14 cellular contexts compared by ENCODE assay signal in the genomic region with DNA sequence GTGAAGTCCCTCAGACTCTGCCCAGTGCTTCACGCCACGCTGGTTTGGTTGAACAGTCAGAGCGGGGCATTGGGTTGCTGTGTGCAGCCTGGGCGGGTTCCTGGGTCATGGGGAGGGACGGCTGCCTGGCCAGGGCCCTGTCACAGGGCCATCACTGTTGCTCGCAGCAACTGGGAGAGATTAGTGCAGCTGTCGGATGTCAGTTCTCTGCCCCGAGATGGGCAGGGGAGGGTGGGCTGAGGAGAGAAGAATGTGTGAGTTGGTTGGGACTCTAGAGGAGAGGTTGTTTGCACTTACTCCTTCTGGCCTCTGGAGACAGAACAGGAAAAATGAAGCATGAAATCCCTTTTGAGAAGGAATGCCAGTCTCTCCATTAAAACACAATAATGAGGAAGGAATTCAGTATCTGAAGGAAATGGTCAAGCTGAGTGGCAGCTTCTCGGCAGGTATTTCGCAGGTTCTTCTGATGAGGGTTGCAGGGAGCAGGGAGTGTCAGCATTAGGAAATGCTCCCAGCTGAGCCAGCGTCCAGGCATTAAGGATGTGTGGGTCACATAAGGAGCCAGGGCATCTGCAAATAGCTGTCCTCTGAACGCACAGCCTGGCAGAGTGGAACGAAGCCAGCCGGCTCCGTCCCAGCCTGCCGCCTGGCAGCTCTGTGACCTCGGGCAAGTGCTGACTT.
DNase-seq lines count a peak whose midpoint lies in the region; ATAC-seq and TF ChIP-seq lines count a peak whose summit lies in the region.
"Had no signal": no experiment of that assay in that cellular context is flagged by ENCODE, and none has a peak within 500 bp of the region (broad histone marks: within the 10 kb centered on the region; RNA-seq: fewer than 3 reads in every experiment).

No MANE protein-coding gene starts in this region.

- H4K20me1 ChIP-seq in smooth muscle cell (ENCODE audit: low read depth), result peaks cover 67% of the 10 kb centered on the region

- WGBS in esophagus, 2 donors, result 54 to 57% methylated on average over 17 of the region's 17 CpGs
- WGBS in liver, result 28% methylated on average over 17 of the region's 17 CpGs
- 86% methylated on average over 17 of the region's 17 CpGs for WGBS in smooth muscle cell (ENCODE audit: low lambda C conversion rate)

- ATAC-seq in RWPE2 (ENCODE audit: low read depth) (peak; percentile 81), GM21528 (IDR thresholded peaks at IDR 0.05; ENCODE audit: low FRiP score, unreplicated experiment) (no peak)

- TF ChIP-seq RAD21 in liver (IDR thresholded peaks at IDR 0.05), result no peak

- H3K4me3 ChIP-seq in RWPE2 (ENCODE audit: severe bottlenecking) (no peak overlapping the region), esophagus (ENCODE audit: low read depth in 1 of 2, low read length in 2 of 2) (no peak overlapping the region), liver (ENCODE audit: low read depth in 1 of 3, low read length in 3 of 3) (no peak overlapping the region), skin epidermis (no peak overlapping the region), smooth muscle cell (no peak overlapping the region)

- no peak overlapping the region for H2AFZ ChIP-seq in smooth muscle cell (ENCODE audit: low read depth)
- H2AFZ ChIP-seq: parathyroid adenoma had no signal

- peak overlapping the region; percentile 74 for H3K27ac ChIP-seq in RWPE2 (ENCODE audit: poor library complexity, severe bottlenecking)
- H3K27ac ChIP-seq in esophagus (ENCODE audit: low read depth in 2 of 2, low read length in 1 of 2), result peak overlapping the region; percentile 86 to 93
- peak overlapping the region; percentile 81 to 90 for H3K27ac ChIP-seq in liver (ENCODE audit: low read depth in 1 of 2, low read length in 2 of 2)
- peak overlapping the region in 13 of 21 experiments; percentile 17 to 75 (median 60) for H3K27ac ChIP-seq in skin epidermis
- H3K27ac ChIP-seq in smooth muscle cell (ENCODE audit: low read depth), result no peak overlapping the region
- H3K27ac ChIP-seq: parathyroid adenoma had no signal

- TF ChIP-seq CTCF in RWPE2 (IDR thresholded peaks at IDR 0.05; ENCODE audit: poor library complexity, severe bottlenecking) (no peak), liver (IDR thresholded peaks at IDR 0.05; ENCODE audit: low read depth, low read length, missing input control) (no peak), smooth muscle cell (IDR thresholded peaks at IDR 0.05; ENCODE audit: borderline replicate concordance, insufficient read depth, poor library complexity, severe bottlenecking) (no peak)

- H3K36me3 ChIP-seq in RWPE2 (ENCODE audit: low read depth), result peaks cover 86% of the 10 kb centered on the region
- peaks cover 10 to 24% of the 10 kb centered on the region in 2 donors for H3K36me3 ChIP-seq in esophagus (ENCODE audit: control insufficient read depth in 2 of 2, insufficient read depth in 2 of 2, low read length in 1 of 2)
- peaks cover 0 to 20% (median 11%) of the 10 kb centered on the region in 4 donors for H3K36me3 ChIP-seq in liver (ENCODE audit: control insufficient read depth in 4 of 4, insufficient read depth in 3 of 4, low read depth in 1 of 4, low read length in 3 of 4)
- H3K36me3 ChIP-seq in smooth muscle cell (ENCODE audit: low read depth), result peaks cover 4% of the 10 kb centered on the region

- DNase-seq in RWPE2 (ENCODE audit: low spot score) (no peak), smooth muscle cell (lab: John Stamatoyannopoulos, UW; ENCODE audit: unreplicated experiment) (no peak), RPMI8226 (no peak), ureter (ENCODE audit: low spot score) (no peak)
- DNase-seq: activated CD4-positive, alpha-beta T cell treated with anti-CD3 and anti-CD28 coated beads, Interleukin-2, amount 50 U/mL, for 48 hours; COR-L47; HCEC 1CT; MM.1S; NCI-H774 had no signal

- H3K9me3 ChIP-seq in RWPE2 (ENCODE audit: severe bottlenecking), result no peaks in the 10 kb centered on the region
- no peaks in the 10 kb centered on the region for H3K9me3 ChIP-seq in esophagus (ENCODE audit: control insufficient read depth in 2 of 2, insufficient read depth in 1 of 2, low read depth in 1 of 2, low read length in 1 of 2)
- no peaks in the 10 kb centered on the region for H3K9me3 ChIP-seq in liver (ENCODE audit: control insufficient read depth in 4 of 4, low read length in 3 of 4)
- no peaks in the 10 kb centered on the region for H3K9me3 ChIP-seq in smooth muscle cell (replicated peaks; ENCODE audit: low read depth)

- no peaks in the 10 kb centered on the region for H3K79me2 ChIP-seq in smooth muscle cell (ENCODE audit: low read depth)

- H3K4me1 ChIP-seq in RWPE2 (ENCODE audit: insufficient read depth, poor library complexity, severe bottlenecking) (peaks cover 28% of the 10 kb centered on the region), esophagus (ENCODE audit: control insufficient read depth in 2 of 2, insufficient read depth in 2 of 2, low read length in 1 of 2) (peaks cover 4 to 18% of the 10 kb centered on the region in 2 donors), liver (ENCODE audit: control insufficient read depth in 4 of 4, insufficient read depth in 4 of 4, low read length in 3 of 4) (peaks cover 32 to 68% (median 57%) of the 10 kb centered on the region in 4 donors), smooth muscle cell (ENCODE audit: low read depth) (peaks cover 31% of the 10 kb centered on the region)

- peak overlapping the region; percentile 21 to 80 for H3K9ac ChIP-seq in liver (ENCODE audit: low read depth in 1 of 2, low read length in 2 of 2)
- H3K9ac ChIP-seq in smooth muscle cell (ENCODE audit: low read depth), result no peak overlapping the region
- H3K9ac ChIP-seq: parathyroid adenoma had no signal

- H3K27me3 ChIP-seq in RWPE2 (ENCODE audit: insufficient read depth, poor library complexity, severe bottlenecking) (no peaks in the 10 kb centered on the region), esophagus (ENCODE audit: control insufficient read depth in 1 of 2, insufficient read depth in 2 of 2, low read length in 2 of 2) (no peaks in the 10 kb centered on the region), liver (ENCODE audit: control insufficient read depth in 4 of 4, insufficient read depth in 4 of 4, low read length in 3 of 4) (no peaks in the 10 kb centered on the region), smooth muscle cell (ENCODE audit: low read depth) (no peaks in the 10 kb centered on the region)

- peaks cover 5% of the 10 kb centered on the region for H3F3A ChIP-seq in smooth muscle cell (ENCODE audit: low read depth)

- no peak overlapping the region for H3K4me2 ChIP-seq in smooth muscle cell

TF ChIP-seq in liver, 16 proteins besides CTCF, POLR2A, EP300 and RAD21 (continues in another document):
- TF ChIP-seq TAF1 (conservative IDR thresholded peaks at IDR 0.05), result no peak
- TF ChIP-seq FOXA2 (IDR thresholded peaks at IDR 0.05), result no peak
- TF ChIP-seq, protein P1, sequence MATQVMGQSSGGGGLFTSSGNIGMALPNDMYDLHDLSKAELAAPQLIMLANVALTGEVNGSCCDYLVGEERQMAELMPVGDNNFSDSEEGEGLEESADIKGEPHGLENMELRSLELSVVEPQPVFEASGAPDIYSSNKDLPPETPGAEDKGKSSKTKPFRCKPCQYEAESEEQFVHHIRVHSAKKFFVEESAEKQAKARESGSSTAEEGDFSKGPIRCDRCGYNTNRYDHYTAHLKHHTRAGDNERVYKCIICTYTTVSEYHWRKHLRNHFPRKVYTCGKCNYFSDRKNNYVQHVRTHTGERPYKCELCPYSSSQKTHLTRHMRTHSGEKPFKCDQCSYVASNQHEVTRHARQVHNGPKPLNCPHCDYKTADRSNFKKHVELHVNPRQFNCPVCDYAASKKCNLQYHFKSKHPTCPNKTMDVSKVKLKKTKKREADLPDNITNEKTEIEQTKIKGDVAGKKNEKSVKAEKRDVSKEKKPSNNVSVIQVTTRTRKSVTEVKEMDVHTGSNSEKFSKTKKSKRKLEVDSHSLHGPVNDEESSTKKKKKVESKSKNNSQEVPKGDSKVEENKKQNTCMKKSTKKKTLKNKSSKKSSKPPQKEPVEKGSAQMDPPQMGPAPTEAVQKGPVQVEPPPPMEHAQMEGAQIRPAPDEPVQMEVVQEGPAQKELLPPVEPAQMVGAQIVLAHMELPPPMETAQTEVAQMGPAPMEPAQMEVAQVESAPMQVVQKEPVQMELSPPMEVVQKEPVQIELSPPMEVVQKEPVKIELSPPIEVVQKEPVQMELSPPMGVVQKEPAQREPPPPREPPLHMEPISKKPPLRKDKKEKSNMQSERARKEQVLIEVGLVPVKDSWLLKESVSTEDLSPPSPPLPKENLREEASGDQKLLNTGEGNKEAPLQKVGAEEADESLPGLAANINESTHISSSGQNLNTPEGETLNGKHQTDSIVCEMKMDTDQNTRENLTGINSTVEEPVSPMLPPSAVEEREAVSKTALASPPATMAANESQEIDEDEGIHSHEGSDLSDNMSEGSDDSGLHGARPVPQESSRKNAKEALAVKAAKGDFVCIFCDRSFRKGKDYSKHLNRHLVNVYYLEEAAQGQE (IDR thresholded peaks at IDR 0.05), result peak; percentile 27
- TF ChIP-seq, protein P2, sequence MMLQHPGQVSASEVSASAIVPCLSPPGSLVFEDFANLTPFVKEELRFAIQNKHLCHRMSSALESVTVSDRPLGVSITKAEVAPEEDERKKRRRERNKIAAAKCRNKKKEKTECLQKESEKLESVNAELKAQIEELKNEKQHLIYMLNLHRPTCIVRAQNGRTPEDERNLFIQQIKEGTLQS (IDR thresholded peaks at IDR 0.05), result no peak
- TF ChIP-seq JUND (IDR thresholded peaks at IDR 0.05), result no peak
- peak; percentile 9 for TF ChIP-seq SP1 (IDR thresholded peaks at IDR 0.05)
- TF ChIP-seq, protein P3, sequence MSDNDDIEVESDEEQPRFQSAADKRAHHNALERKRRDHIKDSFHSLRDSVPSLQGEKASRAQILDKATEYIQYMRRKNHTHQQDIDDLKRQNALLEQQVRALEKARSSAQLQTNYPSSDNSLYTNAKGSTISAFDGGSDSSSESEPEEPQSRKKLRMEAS (IDR thresholded peaks at IDR 0.05), result peak; percentile 14
- TF ChIP-seq EGR1 (IDR thresholded peaks at IDR 0.05; ENCODE audit: low read depth in 2 of 2), result no peak
- TF ChIP-seq GABPA (IDR thresholded peaks at IDR 0.05 in 1 of 2, conservative IDR thresholded peaks at IDR 0.05 in 1 of 2), result no peak
- TF ChIP-seq HNF4A (conservative IDR thresholded peaks at IDR 0.05), result no peak
- TF ChIP-seq YY1 (IDR thresholded peaks at IDR 0.05), result peak; percentile 67
- TF ChIP-seq RXRA (IDR thresholded peaks at IDR 0.05), result peak in 1 of 2 donors; percentile 44
- TF ChIP-seq HNF4G (IDR thresholded peaks at IDR 0.05), result no peak
- no peak for TF ChIP-seq NR2F2 (IDR thresholded peaks at IDR 0.05)
